17 cellular contexts compared by ENCODE assay signal in the genomic region with DNA sequence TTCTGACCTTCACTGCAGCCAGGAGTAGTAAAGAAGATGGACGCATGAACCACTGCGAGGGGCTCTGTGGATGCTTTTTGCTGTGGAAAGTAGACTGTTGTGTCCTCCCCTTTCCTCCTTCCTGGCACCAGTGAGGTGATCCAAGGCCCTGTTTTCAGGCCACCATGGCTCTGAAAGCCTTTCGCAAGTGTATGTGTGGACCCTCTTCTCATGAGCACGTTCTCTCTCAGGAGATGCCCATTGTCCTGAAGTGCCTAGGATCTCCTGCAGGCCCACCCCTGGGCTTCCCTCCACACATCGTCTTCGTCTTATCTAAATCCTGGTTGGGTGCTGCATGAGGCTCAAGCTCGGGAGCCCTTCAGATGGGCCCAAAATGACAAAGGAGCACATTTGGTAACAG.
DNase-seq lines count a peak whose midpoint lies in the region; FAIRE-seq and TF ChIP-seq lines count a peak whose summit lies in the region.
"Had no signal": no experiment of that assay in that cellular context is flagged by ENCODE, and none has a peak within 500 bp of the region (broad histone marks: within the 10 kb centered on the region; RNA-seq: fewer than 3 reads in every experiment).

No MANE protein-coding gene starts in this region.

- H3K4ac ChIP-seq in H9 (ENCODE audit: low read depth, low read length) (no peak overlapping the region), neuronal stem cell (ENCODE audit: low read length) (no peak overlapping the region)

- H3K27ac Mint-ChIP-seq in H9: no peak overlapping the region
- H3K27ac Mint-ChIP-seq: CD4-positive, CD25-positive, alpha-beta regulatory T cell; CD8-positive, alpha-beta T cell had no signal

- peaks cover 9% of the 10 kb centered on the region in 2 experiments; a peak in 3 of 5 replicates for H3K9me3 Mint-ChIP-seq in H9
- H3K9me3 Mint-ChIP-seq: CD4-positive, CD25-positive, alpha-beta regulatory T cell; CD8-positive, alpha-beta T cell had no signal

- peaks cover 2% of the 10 kb centered on the region for H3K27me3 Mint-ChIP-seq in H9 (ENCODE audit: low read depth)
- H3K27me3 Mint-ChIP-seq: CD4-positive, CD25-positive, alpha-beta regulatory T cell had no signal

- H3K4me2 ChIP-seq in BLaER1 treated with 17β-estradiol and CSF1 and Interleukin-3, amounts not matched to agents 10 nM and 100 nM: peak overlapping the region in 9 of 11 experiments; percentile 12 to 61 (median 39); a peak in 13 of 22 replicates
- H3K4me2 ChIP-seq in H9 (ENCODE audit: insufficient read depth, insufficient read length, low read length): no peak overlapping the region
- no peak overlapping the region for H3K4me2 ChIP-seq in neuronal stem cell (ENCODE audit: insufficient read depth, low read length, poor library complexity, severe bottlenecking)

- no peak overlapping the region for H3K9ac ChIP-seq in BLaER1 treated with 17β-estradiol and CSF1 and Interleukin-3, amounts not matched to agents 10 nM and 100 nM
- H3K9ac ChIP-seq in H9 (ENCODE audit: extremely low read depth, insufficient read length, low read length) (no peak overlapping the region), neuronal stem cell (ENCODE audit: low read depth, low read length, poor library complexity) (no peak overlapping the region)
- H3K9ac ChIP-seq: GM23248 had no signal

- H3K79me2 ChIP-seq in H9 (ENCODE audit: insufficient read depth, low read length): no peaks in the 10 kb centered on the region

- no peak overlapping the region for H2BK15ac ChIP-seq in H9 (ENCODE audit: low read depth, low read length)
- no peak overlapping the region for H2BK15ac ChIP-seq in neuronal stem cell (ENCODE audit: low read length)

- H3K14ac ChIP-seq in H9 (ENCODE audit: insufficient read depth, low read length): no peak overlapping the region
- no peak overlapping the region for H3K14ac ChIP-seq in neuronal stem cell (ENCODE audit: low read length)

- no CpG with 5 or more reads among the region's 7 CpGs for WGBS in H9 (ENCODE audit: extremely low coverage, insufficient read length, low lambda C conversion rate)
- no CpG with 5 or more reads among the region's 7 CpGs for WGBS in neuronal stem cell (ENCODE audit: extremely low coverage in 2 of 2, insufficient read length in 2 of 2, insufficient replicate concordance in 1 of 2), 2 donors

- H3K27ac ChIP-seq in BLaER1 treated with 17β-estradiol and CSF1 and Interleukin-3, amounts not matched to agents 10 nM and 100 nM: peak overlapping the region in 1 of 11 experiments; percentile 32; a peak in 2 of 22 replicates
- H3K27ac ChIP-seq in H9 (ENCODE audit: insufficient read length, low read depth, low read length) (no peak overlapping the region), neuronal stem cell (replicated peaks; ENCODE audit: low read length) (no peak overlapping the region)
- H3K27ac ChIP-seq: C4-2B, GM23248 had no signal

- H4K5ac ChIP-seq in H9 (ENCODE audit: insufficient read length, low read depth, low read length): no peak overlapping the region

- H4K8ac ChIP-seq in H9 (replicated peaks; ENCODE audit: insufficient read length, low read depth, low read length) (no peak overlapping the region), neuronal stem cell (ENCODE audit: low read depth, low read length) (no peak overlapping the region)

- H3K9me3 ChIP-seq in BLaER1 treated with 17β-estradiol and CSF1 and Interleukin-3, amounts not matched to agents 10 nM and 100 nM (replicated peaks in 1 of 11): peaks cover 7 to 31% (median 25%) of the 10 kb centered on the region in 11 experiments; a peak in 19 of 22 replicates
- H3K9me3 ChIP-seq in H9 (ENCODE audit: control insufficient read depth, low read depth, low read length): no peaks in the 10 kb centered on the region
- peaks cover 0 to 10% of the 10 kb centered on the region in 2 donors for H3K9me3 ChIP-seq in neuronal stem cell (replicated peaks in 1 of 2; ENCODE audit: control insufficient read depth in 2 of 2, insufficient read depth in 1 of 2, low read depth in 1 of 2, low read length in 2 of 2)

- H3K36me3 Mint-ChIP-seq in H9 (ENCODE audit: insufficient read depth in 1 of 3, low read depth in 3 of 3): no peaks in the 10 kb centered on the region; a peak in 3 of 7 replicates
- H3K36me3 Mint-ChIP-seq: CD4-positive, CD25-positive, alpha-beta regulatory T cell; CD8-positive, alpha-beta T cell had no signal

- FAIRE-seq in HTR-8/SVneo (lab: Jason Lieb, UNC): no peak
- FAIRE-seq: G401.6, GM19239, H1 had no signal

- no peak overlapping the region for H3K4me3 Mint-ChIP-seq in H9
- H3K4me3 Mint-ChIP-seq: CD4-positive, CD25-positive, alpha-beta regulatory T cell; CD8-positive, alpha-beta T cell had no signal

- H3K79me1 ChIP-seq in H9 (ENCODE audit: insufficient read depth, low read depth, low read length, poor library complexity, severe bottlenecking) (no peaks in the 10 kb centered on the region), neuronal stem cell (ENCODE audit: low read depth, low read length) (no peaks in the 10 kb centered on the region)

- no peaks in the 10 kb centered on the region for H3K4me1 Mint-ChIP-seq in H9
- H3K4me1 Mint-ChIP-seq: CD4-positive, CD25-positive, alpha-beta regulatory T cell had no signal

- H3T11ph ChIP-seq in H9 (ENCODE audit: low read length): no peak overlapping the region

- H4K20me1 ChIP-seq in BLaER1 treated with 17β-estradiol and CSF1 and Interleukin-3, amounts not matched to agents 10 nM and 100 nM: no peaks in the 10 kb centered on the region
- H4K20me1 ChIP-seq in H9 (ENCODE audit: control insufficient read depth, insufficient read depth, insufficient read length): no peaks in the 10 kb centered on the region

- H2BK5ac ChIP-seq in H9 (ENCODE audit: insufficient read length, low read length) (no peak overlapping the region), neuronal stem cell (ENCODE audit: low read length) (no peak overlapping the region)

- H2AFZ ChIP-seq in H9 (ENCODE audit: low read length): no peak overlapping the region
- no peak overlapping the region for H2AFZ ChIP-seq in neuronal stem cell (ENCODE audit: low read length)
- H2AFZ ChIP-seq: GM23248 had no signal

- H4K91ac ChIP-seq in H9 (ENCODE audit: insufficient read length, low read depth, low read length) (no peak overlapping the region), neuronal stem cell (ENCODE audit: low read depth, low read length, poor library complexity) (no peak overlapping the region)

- H3K27me3 ChIP-seq in BLaER1 treated with 17β-estradiol and CSF1 and Interleukin-3, amounts not matched to agents 10 nM and 100 nM: peaks cover 0 to 17% (median 5%) of the 10 kb centered on the region in 11 experiments; a peak in 7 of 22 replicates
- H3K27me3 ChIP-seq in H9 (ENCODE audit: insufficient read depth, low read length) (no peaks in the 10 kb centered on the region), neuronal stem cell (ENCODE audit: control insufficient read depth in 3 of 3, insufficient read depth in 3 of 3, low read depth in 1 of 3, low read length in 3 of 3) (no peaks in the 10 kb centered on the region)

- no peak overlapping the region for H3K56ac ChIP-seq in H9 (ENCODE audit: insufficient read length, low read depth, low read length)

- H3K4me1 ChIP-seq in BLaER1 treated with 17β-estradiol and CSF1 and Interleukin-3, amounts not matched to agents 10 nM and 100 nM: peaks cover 5 to 55% (median 38%) of the 10 kb centered on the region in 10 experiments
- H3K4me1 ChIP-seq in H9 (ENCODE audit: insufficient read depth, low read length) (no peaks in the 10 kb centered on the region), neuronal stem cell (ENCODE audit: control insufficient read depth in 2 of 2, insufficient read depth in 1 of 2, low read depth in 1 of 2, low read length in 2 of 2) (no peaks in the 10 kb centered on the region)
- H3K4me1 ChIP-seq: Caco-2 had no signal

- no peaks in the 10 kb centered on the region for H3K36me3 ChIP-seq in BLaER1 treated with 17β-estradiol and CSF1 and Interleukin-3, amounts not matched to agents 10 nM and 100 nM
- H3K36me3 ChIP-seq in neuronal stem cell (replicated peaks in 1 of 2; ENCODE audit: control insufficient read depth in 2 of 2, insufficient read depth in 2 of 2, low read length in 2 of 2): no peaks in the 10 kb centered on the region

- TF ChIP-seq CTCF in H9 (conservative IDR thresholded peaks at IDR 0.05): no peak

- H3K23ac ChIP-seq in H9 (ENCODE audit: insufficient read length, low read depth, low read length): no peak overlapping the region
- no peak overlapping the region for H3K23ac ChIP-seq in neuronal stem cell (ENCODE audit: low read depth, low read length, poor library complexity)

- no peaks in the 10 kb centered on the region for H3K23me2 ChIP-seq in H9 (ENCODE audit: insufficient read length, low read depth, low read length, poor library complexity, severe bottlenecking)

- H2BK120ac ChIP-seq in H9 (ENCODE audit: low read depth, low read length, poor library complexity, severe bottlenecking): no peak overlapping the region
- H2BK120ac ChIP-seq in neuronal stem cell (ENCODE audit: low read depth, low read length): no peak overlapping the region

- H2BK20ac ChIP-seq in H9 (ENCODE audit: low read depth, low read length, poor library complexity, severe bottlenecking): no peak overlapping the region

- H2AK5ac ChIP-seq in H9 (ENCODE audit: insufficient read length, low read length): no peak overlapping the region
- no peak overlapping the region for H2AK5ac ChIP-seq in neuronal stem cell (ENCODE audit: low read depth, low read length)

- peak; percentile 17 for DNase-seq in H9
- no peak for DNase-seq in neuronal stem cell (ENCODE audit: low spot score)
- DNase-seq in ureter (ENCODE audit: low spot score): peak; percentile 14
- DNase-seq in cerebellar cortex (ENCODE audit: low spot score): no peak
- DNase-seq in HTR-8/SVneo (ENCODE audit: insufficient read length, low spot score): no peak
- DNase-seq: Caco-2; CD4-positive, CD25-positive, alpha-beta regulatory T cell; CD8-positive, alpha-beta T cell; DMS153; DND-41; GM23248; H7 had no signal

- H2BK12ac ChIP-seq in H9 (ENCODE audit: insufficient read length, low read depth, low read length) (no peak overlapping the region), neuronal stem cell (ENCODE audit: low read length) (no peak overlapping the region)

- no peak overlapping the region for H3K4me3 ChIP-seq in BLaER1 treated with 17β-estradiol and CSF1 and Interleukin-3, amounts not matched to agents 10 nM and 100 nM
- H3K4me3 ChIP-seq in neuronal stem cell (ENCODE audit: low read length in 2 of 2): no peak overlapping the region
- H3K4me3 ChIP-seq: GM23248 had no signal

- H3K18ac ChIP-seq in H9 (ENCODE audit: insufficient read length, low read depth, low read length): no peak overlapping the region
- peak overlapping the region; percentile 12 for H3K18ac ChIP-seq in neuronal stem cell (ENCODE audit: low read length)

Comparison
In these comparisons a context has a peak if more than half of its experiments do, and no peak if none do; other contexts are left out.
1. H3K4me2 ChIP-seq: peak in BLaER1 treated with 17β-estradiol and CSF1 and Interleukin-3, amounts not matched to agents 10 nM and 100 nM (9 of 11); none in H9 (single experiment) and neuronal stem cell (single experiment).
2. DNase-seq: peak in H9 (single experiment) and ureter (single experiment); none in neuronal stem cell (single experiment), cerebellar cortex (single experiment) and HTR-8/SVneo (single experiment).